In genomic region chr1:22420456-22421053, GRCh38 we compare ENCODE assay signal across 8 cellular contexts. TPM values are rescaled to one million over a fixed set of nuclear protein-coding genes. Genes with fewer than 3 reads are reported as not detected.
DNase-seq lines count a peak whose midpoint lies in the region; ATAC-seq and TF ChIP-seq lines count a peak whose summit lies in the region.

No MANE protein-coding gene starts in this region.

- WGBS in heart right ventricle, 2 donors, result 56% methylated on average over 15 of the region's 15 CpGs
- 49 to 56% (median 51%) methylated on average over 15 of the region's 15 CpGs for WGBS in psoas muscle, 3 donors

- H3K4me3 ChIP-seq in NB4 (ENCODE audit: low read depth, low read length) (no peak overlapping the region), SJSA1 (no peak overlapping the region), heart right ventricle (no peak overlapping the region), psoas muscle (no peak overlapping the region)

- peak; percentile 72 for DNase-seq in G401 (ENCODE audit: low spot score)
- peak; percentile 78 for DNase-seq in NB4 (ENCODE audit: low read depth)
- DNase-seq in SJSA1 (ENCODE audit: low read depth in 1 of 2, low spot score in 2 of 2), result peak; percentile 54 to 81
- peak; percentile 20 for DNase-seq in activated naive CD8-positive, alpha-beta T cell treated with anti-CD3 and anti-CD28 coated beads, Interleukin-2, amount 50 U/mL, for 16 hours (ENCODE audit: low read depth, low spot score)
- peak; percentile 80 to 84 for DNase-seq in heart right ventricle
- peak; percentile 82 to 90 for DNase-seq in psoas muscle

- H3K27ac ChIP-seq in SJSA1, result no peak overlapping the region
- H3K27ac ChIP-seq in heart right ventricle, result no peak overlapping the region
- no peak overlapping the region for H3K27ac ChIP-seq in psoas muscle

- in situ Hi-C loops in G401 (cut with HindIII; ENCODE audit: low sequenced_read_pairs), result no loop called here

- no peak for TF ChIP-seq POLR2A in NB4 (IDR thresholded peaks at IDR 0.05; ENCODE audit: extremely low read depth, insufficient read length)

- intact Hi-C loops in heart right ventricle (cut with DNase I), result loop anchor here in 9 of 10 donors (1.0 to 2.0 kb wide), 2 partner anchors 222 kb away; partner anchors contain the start of gene C1QC (in 2 of the 9)
- intact Hi-C loops in psoas muscle (cut with DNase I), result loop anchor here in 1 of 2 donors (1.0 kb wide), 1 partner anchor 222 kb away; no protein-coding TSS in a partner anchor

- peak; percentile 66 for TF ChIP-seq CTCF in NB4 (IDR thresholded peaks at IDR 0.05; ENCODE audit: low read depth, low read length)
- TF ChIP-seq CTCF in heart right ventricle (IDR thresholded peaks at IDR 0.05), result peak; percentile 44 to 83 (median 71)
- peak; percentile 76 for TF ChIP-seq CTCF in psoas muscle (IDR thresholded peaks at IDR 0.05)

- 0 out of 2 replicates have a peak, but pooled peaks cover 5% of the 10 kb centered on the region for H3K4me1 ChIP-seq in SJSA1 (replicated peaks)
- H3K4me1 ChIP-seq in heart right ventricle, result peaks cover 0 to 34% (median 8%) of the 10 kb centered on the region in 9 donors
- peaks cover 26% of the 10 kb centered on the region for H3K4me1 ChIP-seq in psoas muscle

- H3K27me3 ChIP-seq in SJSA1 (replicated peaks) (peaks cover 5% of the 10 kb centered on the region), heart right ventricle (peaks cover 0 to 47% (median 22%) of the 10 kb centered on the region in 7 donors), psoas muscle (ENCODE audit: insufficient read depth in 3 of 3, low read length in 2 of 3) (no peaks in the 10 kb centered on the region)

- H3K36me3 ChIP-seq in SJSA1 (no peaks in the 10 kb centered on the region), heart right ventricle (no peaks in the 10 kb centered on the region), psoas muscle (ENCODE audit: insufficient read depth in 1 of 2, low read depth in 1 of 2) (no peaks in the 10 kb centered on the region)

- peak; percentile 86 to 93 (median 90) for ATAC-seq in heart right ventricle
- ATAC-seq in psoas muscle, result peak; percentile 88 to 95 (median 95)
- ATAC-seq in GM19463 (IDR thresholded peaks at IDR 0.05; ENCODE audit: unreplicated experiment), result no peak
- no peak for ATAC-seq in HG03159 (IDR thresholded peaks at IDR 0.05; ENCODE audit: unreplicated experiment)

- H3K9me3 ChIP-seq in SJSA1 (replicated peaks), result no peaks in the 10 kb centered on the region
- H3K9me3 ChIP-seq in heart right ventricle, result no peaks in the 10 kb centered on the region
- H3K9me3 ChIP-seq in psoas muscle, result no peaks in the 10 kb centered on the region

RNA-seq across cellular contexts. Expression of gene ZBTB40, which starts 31.1 kb away (rescaled TPM):
- total RNA-seq in G401 (2014; rRNA removed; shearing (Covaris generic)), result 6.9 and 9.8 TPM in 2 replicates
- 10.6 and 16.9 TPM in 2 replicates for total RNA-seq in SJSA1 (2014; rRNA removed; shearing (Covaris generic))
- total RNA-seq in heart right ventricle, result 10 to 100 TPM in 9 of 10 donors, 1 to 10 TPM in 1; 8.5 to 18.2 (median 14.2) TPM
- polyA plus RNA-seq in heart right ventricle, result 1 to 10 TPM; 3.2 to 6.4 TPM
- total RNA-seq in psoas muscle, result 10 to 100 TPM in 3 of 4 donors, 1 to 10 TPM in 1; 7.2 to 14.1 (median 10.3) TPM
- polyA plus RNA-seq in psoas muscle, result 10 to 100 TPM in 1 of 3 donors, 1 to 10 TPM in 2; 3.8 to 11.4 (median 4.1) TPM

Comparison
In these comparisons a context has a peak if more than half of its experiments do, and no peak if none do; other contexts are left out.
1. DNase-seq: peak in every context shown above with its lines; median percentile 86 in psoas muscle; 82 in heart right ventricle; 78 in NB4; 72 in G401; 68 in SJSA1; 20 in activated naive CD8-positive, alpha-beta T cell treated with anti-CD3 and anti-CD28 coated beads, Interleukin-2, amount 50 U/mL, for 16 hours.
2. ATAC-seq: peak in heart right ventricle (8 of 8) and psoas muscle (4 of 4); none in GM19463 (single experiment) and HG03159 (single experiment).
3. Peak in every context shown above with its lines, with median percentiles within 50 percentile points of each other: CTCF ChIP-seq.